ENCODE assay signal across 10 cellular contexts in genomic region chr11:129854229-129854805, GRCh38. TPM values are rescaled to one million over a fixed set of nuclear protein-coding genes. Genes with fewer than 3 reads are reported as not detected.
DNase-seq lines count a peak whose midpoint lies in the region; ATAC-seq and TF ChIP-seq lines count a peak whose summit lies in the region.
"Had no signal": no experiment of that assay in that cellular context is flagged by ENCODE, and none has a peak within 500 bp of the region (broad histone marks: within the 10 kb centered on the region; RNA-seq: fewer than 3 reads in every experiment).

No MANE protein-coding gene starts in this region.

- no peak overlapping the region for H3K4me2 ChIP-seq in mesenchymal stem cell (ENCODE audit: low read length, poor library complexity, severe bottlenecking)

- no peak overlapping the region for H2BK12ac ChIP-seq in mesenchymal stem cell (ENCODE audit: low read length in 2 of 2)

- no peaks in the 10 kb centered on the region for H3K27me3 Mint-ChIP-seq in CD8-positive, alpha-beta T cell (ENCODE audit: low read depth)
- no peaks in the 10 kb centered on the region for H3K27me3 Mint-ChIP-seq in activated naive CD8-positive, alpha-beta T cell treated with anti-CD3 and anti-CD28 coated beads, Interleukin-2, amount 10 ng/mL, durations not matched to agents 7 days and 5 days
- H3K27me3 Mint-ChIP-seq in mesothelial cell of epicardium (ENCODE audit: low read depth), result no peaks in the 10 kb centered on the region
- H3K27me3 Mint-ChIP-seq: activated B cell treated with CpG ODN at 0.5 μM for 24 hours had no signal

- no peak overlapping the region for H2AK5ac ChIP-seq in mesenchymal stem cell (ENCODE audit: low read length, severe bottlenecking)

- no peak overlapping the region for H2BK15ac ChIP-seq in mesenchymal stem cell (ENCODE audit: low read depth, poor library complexity, severe bottlenecking)

- CTCF ChIA-PET in CD8-positive, alpha-beta T cell (lab: Charles Lee), result interaction anchor here (1.3 kb wide), 1 partner anchor 11 kb away, joined by 3 read pairs; no protein-coding TSS in a partner anchor

- no peak overlapping the region for H3K14ac ChIP-seq in mesenchymal stem cell (ENCODE audit: low read length in 2 of 2)

- POLR2A ChIA-PET in CD8-positive, alpha-beta T cell (lab: Charles Lee), result interaction anchor here (0.8 to 2.2 kb wide), 13 partner anchors 8 to 68 kb away, joined by 3 to 18 read pairs (median 4); no protein-coding TSS in a partner anchor
- POLR2A ChIA-PET in activated naive CD8-positive, alpha-beta T cell treated with anti-CD3 and anti-CD28 coated beads, Interleukin-2, amount 10 ng/mL, durations not matched to agents 7 days and 5 days (lab: Charles Lee), result interaction anchor here (1.5 kb wide), 2 partner anchors 12 to 50 kb away, joined by 4 read pairs; no protein-coding TSS in a partner anchor

- H4K8ac ChIP-seq in mesenchymal stem cell (ENCODE audit: low read length), result no peak overlapping the region

- H3K9me3 ChIP-seq in CD8-positive, alpha-beta T cell (ENCODE audit: low read length), result no peaks in the 10 kb centered on the region
- H3K9me3 ChIP-seq in mesenchymal stem cell (ENCODE audit: control insufficient read depth, low read length), result no peaks in the 10 kb centered on the region

- no peaks in the 10 kb centered on the region for H3K36me3 ChIP-seq in CD8-positive, alpha-beta T cell (ENCODE audit: insufficient read depth, low read length)
- peaks cover 2 to 8% of the 10 kb centered on the region in 2 experiments for H3K36me3 ChIP-seq in mesenchymal stem cell (ENCODE audit: control insufficient read depth in 1 of 2, insufficient read depth in 2 of 2, low read depth in 1 of 2, low read length in 2 of 2)

- no peak overlapping the region for H3K4ac ChIP-seq in mesenchymal stem cell (ENCODE audit: low read depth in 1 of 2, low read length in 2 of 2)

- H4K91ac ChIP-seq in mesenchymal stem cell (ENCODE audit: low read length), result no peak overlapping the region

- 94% methylated on average over 6 of the region's 7 CpGs for WGBS in mesenchymal stem cell

- no peak overlapping the region for H3K4me3 ChIP-seq in CD8-positive, alpha-beta T cell (ENCODE audit: low read depth, low read length)
- H3K4me3 ChIP-seq in mesenchymal stem cell (ENCODE audit: insufficient read depth in 1 of 2, low read depth in 1 of 2, low read length in 2 of 2), result no peak overlapping the region
- H3K4me3 ChIP-seq: lung had no signal

- H3K27ac Mint-ChIP-seq in CD8-positive, alpha-beta T cell, result peak overlapping the region; percentile 91
- H3K27ac Mint-ChIP-seq in activated naive CD8-positive, alpha-beta T cell treated with anti-CD3 and anti-CD28 coated beads, Interleukin-2, amount 10 ng/mL, durations not matched to agents 7 days and 5 days, result peak overlapping the region; percentile 91
- H3K27ac Mint-ChIP-seq in mesothelial cell of epicardium, result peak overlapping the region; percentile 85
- H3K27ac Mint-ChIP-seq: activated B cell treated with CpG ODN at 0.5 μM for 24 hours had no signal

- peak overlapping the region; percentile 71 for H3K4me3 Mint-ChIP-seq in CD8-positive, alpha-beta T cell
- peak overlapping the region; percentile 67 for H3K4me3 Mint-ChIP-seq in activated naive CD8-positive, alpha-beta T cell treated with anti-CD3 and anti-CD28 coated beads, Interleukin-2, amount 10 ng/mL, durations not matched to agents 7 days and 5 days
- H3K4me3 Mint-ChIP-seq in mesothelial cell of epicardium, result no peak overlapping the region
- H3K4me3 Mint-ChIP-seq: activated B cell treated with CpG ODN at 0.5 μM for 24 hours had no signal

- no peak overlapping the region for H2BK120ac ChIP-seq in mesenchymal stem cell (ENCODE audit: low read depth, low read length)

- no peaks in the 10 kb centered on the region for H3K9me3 Mint-ChIP-seq in CD8-positive, alpha-beta T cell
- no peaks in the 10 kb centered on the region for H3K9me3 Mint-ChIP-seq in activated naive CD8-positive, alpha-beta T cell treated with anti-CD3 and anti-CD28 coated beads, Interleukin-2, amount 10 ng/mL, durations not matched to agents 7 days and 5 days
- no peaks in the 10 kb centered on the region for H3K9me3 Mint-ChIP-seq in mesothelial cell of epicardium
- H3K9me3 Mint-ChIP-seq: activated B cell treated with CpG ODN at 0.5 μM for 24 hours had no signal

- H2BK5ac ChIP-seq in mesenchymal stem cell (ENCODE audit: low read depth, low read length, poor library complexity, severe bottlenecking), result no peak overlapping the region

- H3K23ac ChIP-seq in mesenchymal stem cell (ENCODE audit: low read length in 2 of 2), result no peak overlapping the region

- ATAC-seq in CD8-positive, alpha-beta T cell, result peak; percentile 35
- peak; percentile 22 for ATAC-seq in activated naive CD8-positive, alpha-beta T cell treated with anti-CD3 and anti-CD28 coated beads, Interleukin-2, amount 10 ng/mL, durations not matched to agents 7 days and 5 days (ENCODE audit: low read depth)

- intact Hi-C loops in CD8-positive, alpha-beta T cell (cut with DNase I, micrococcal nuclease), result loop anchor here (5.0 kb wide), 3 partner anchors 42 to 47 kb away; partner anchors contain the start of gene NFRKB (in 1 of the 2)

- H3K9ac ChIP-seq in mesenchymal stem cell (ENCODE audit: low read length), result no peak overlapping the region

- TF ChIP-seq CTCF in CD8-positive, alpha-beta T cell (IDR thresholded peaks at IDR 0.05), result no peak
- TF ChIP-seq CTCF in mesothelial cell of epicardium (IDR thresholded peaks at IDR 0.05; ENCODE audit: unreplicated experiment), result no peak

- DNase-seq in CD8-positive, alpha-beta T cell, result no peak
- DNase-seq in HPDE6-E6E7 (ENCODE audit: extremely low spot score) (peak; percentile 41), mesothelial cell of epicardium (ENCODE audit: low spot score in 2 of 2, unreplicated experiment in 2 of 2) (no peak), NCI-H526 (lab: John Stamatoyannopoulos, UW) (no peak), NCI-H1694 treated with DMSO at 0.1 percent for 48 hours (lab: John Stamatoyannopoulos, UW) (no peak), mesenchymal stem cell (no peak)
- DNase-seq in activated naive CD8-positive, alpha-beta T cell treated with anti-CD3 and anti-CD28 coated beads, Interleukin-2, amount 10 ng/mL, durations not matched to agents 7 days and 5 days, result no peak
- DNase-seq: activated B cell treated with CpG ODN at 0.5 μM for 24 hours, Kasumi-1 had no signal

- H2AFZ ChIP-seq in mesenchymal stem cell (ENCODE audit: low read depth, low read length), result no peak overlapping the region

- H3K36me3 Mint-ChIP-seq in CD8-positive, alpha-beta T cell, result peaks cover 3% of the 10 kb centered on the region
- peaks cover 3% of the 10 kb centered on the region for H3K36me3 Mint-ChIP-seq in activated naive CD8-positive, alpha-beta T cell treated with anti-CD3 and anti-CD28 coated beads, Interleukin-2, amount 10 ng/mL, durations not matched to agents 7 days and 5 days
- peaks cover 4% of the 10 kb centered on the region for H3K36me3 Mint-ChIP-seq in mesothelial cell of epicardium

- peaks cover 46% of the 10 kb centered on the region for H3K4me1 Mint-ChIP-seq in CD8-positive, alpha-beta T cell (ENCODE audit: low read depth)
- peaks cover 21% of the 10 kb centered on the region for H3K4me1 Mint-ChIP-seq in activated naive CD8-positive, alpha-beta T cell treated with anti-CD3 and anti-CD28 coated beads, Interleukin-2, amount 10 ng/mL, durations not matched to agents 7 days and 5 days
- peaks cover 21% of the 10 kb centered on the region for H3K4me1 Mint-ChIP-seq in mesothelial cell of epicardium
- H3K4me1 Mint-ChIP-seq: activated B cell treated with CpG ODN at 0.5 μM for 24 hours had no signal

- no peak overlapping the region for H3K18ac ChIP-seq in mesenchymal stem cell (ENCODE audit: low read depth in 1 of 2, low read length in 2 of 2)

- H3K27ac ChIP-seq in CD8-positive, alpha-beta T cell (ENCODE audit: low read depth, low read length), result no peak overlapping the region
- H3K27ac ChIP-seq in mesenchymal stem cell (ENCODE audit: low read length, poor library complexity, severe bottlenecking), result no peak overlapping the region

- H3K27me3 ChIP-seq in CD8-positive, alpha-beta T cell (ENCODE audit: insufficient read depth, low read length), result no peaks in the 10 kb centered on the region
- peaks cover 9 to 20% of the 10 kb centered on the region in 2 experiments for H3K27me3 ChIP-seq in mesenchymal stem cell (ENCODE audit: control insufficient read depth in 1 of 2, insufficient read depth in 1 of 2, low read length in 2 of 2)

- H3K4me1 ChIP-seq in CD8-positive, alpha-beta T cell (ENCODE audit: insufficient read depth, low read length), result peaks cover 33% of the 10 kb centered on the region
- H3K4me1 ChIP-seq in mesenchymal stem cell (ENCODE audit: control insufficient read depth, insufficient read depth, low read depth, low read length), result no peaks in the 10 kb centered on the region

- no peaks in the 10 kb centered on the region for H3K79me1 ChIP-seq in mesenchymal stem cell (replicated peaks; ENCODE audit: low read length, poor library complexity, severe bottlenecking)

RNA-seq across cellular contexts. Expression of gene TMEM45B, which starts 38.7 kb away (rescaled TPM):
- total RNA-seq in CD8-positive, alpha-beta T cell, result under 1 TPM; 0.41 to 0.81 TPM
- total RNA-seq in activated naive CD8-positive, alpha-beta T cell treated with anti-CD3 and anti-CD28 coated beads, Interleukin-2, amount 10 ng/mL, durations not matched to agents 7 days and 5 days, result 1 to 10 TPM in 1 of 2 experiments, under 1 TPM in 1; 0.91 to 1.5 TPM
- total RNA-seq in mesothelial cell of epicardium, result 0.69 to 0.81 TPM (median 0.80 TPM) in 3 replicates
- polyA plus RNA-seq in mesenchymal stem cell (2013, experiment 1 of 2), result not detected
- not detected for polyA plus RNA-seq in mesenchymal stem cell (2013, experiment 2 of 2)
- total RNA-seq: activated B cell treated with CpG ODN at 0.5 μM for 24 hours had no signal

RNA-seq across cellular contexts. Expression of gene NFRKB, which starts 41.1 kb away (rescaled TPM):
- total RNA-seq in CD8-positive, alpha-beta T cell, result 10 to 100 TPM; 38.8 to 39.4 TPM
- total RNA-seq in activated naive CD8-positive, alpha-beta T cell treated with anti-CD3 and anti-CD28 coated beads, Interleukin-2, amount 10 ng/mL, durations not matched to agents 7 days and 5 days, result 10 to 100 TPM; 40.4 to 49.0 TPM
- total RNA-seq in mesothelial cell of epicardium, result 50.4 to 53.6 TPM (median 51.6 TPM) in 3 replicates
- polyA plus RNA-seq in mesenchymal stem cell (2013, experiment 1 of 2), result 8.0 TPM
- 6.7 TPM for polyA plus RNA-seq in mesenchymal stem cell (2013, experiment 2 of 2)
